22 cellular contexts compared by ENCODE assay signal in genomic region chr12:54193437-54193836, GRCh38.
"Had no signal": no experiment of that assay in that cellular context is flagged by ENCODE, and none has a peak within 500 bp of the region (broad histone marks: within the 10 kb centered on the region; RNA-seq: fewer than 3 reads in every experiment).

No MANE protein-coding gene starts in this region.

- FAIRE-seq: HepG2, RCC 7860 had no signal

- H3K27me3 ChIP-seq: MG63, SJSA1 had no signal

- H3K4me3 ChIP-seq: MG63, SJSA1, SK-N-MC had no signal

- H3K27ac ChIP-seq: SJSA1, SK-N-MC had no signal

- ATAC-seq: HepG2 had no signal

- H3K9me3 ChIP-seq: MG63 had no signal

- H3K36me3 ChIP-seq: MG63, SJSA1 had no signal

- DNase-seq: IMR-90, Karpas-422, KG1, MG63, NCI-H1092, NCI-H1105 treated with DMSO at 0.1 percent for 48 hours, NCI-H1417 treated with DMSO at 0.1 percent for 48 hours, NCI-H146, NCI-H1694 treated with DMSO at 0.1 percent for 48 hours, NCI-H1930, NCI-H2081, NCI-H2171, NCI-H226, NCI-H446, NCI-H510A, Right ventricle myocardium superior, RPMI8226, SIG-M5 had no signal
